ENCODE assay signal across 12 cellular contexts in the genomic region with DNA sequence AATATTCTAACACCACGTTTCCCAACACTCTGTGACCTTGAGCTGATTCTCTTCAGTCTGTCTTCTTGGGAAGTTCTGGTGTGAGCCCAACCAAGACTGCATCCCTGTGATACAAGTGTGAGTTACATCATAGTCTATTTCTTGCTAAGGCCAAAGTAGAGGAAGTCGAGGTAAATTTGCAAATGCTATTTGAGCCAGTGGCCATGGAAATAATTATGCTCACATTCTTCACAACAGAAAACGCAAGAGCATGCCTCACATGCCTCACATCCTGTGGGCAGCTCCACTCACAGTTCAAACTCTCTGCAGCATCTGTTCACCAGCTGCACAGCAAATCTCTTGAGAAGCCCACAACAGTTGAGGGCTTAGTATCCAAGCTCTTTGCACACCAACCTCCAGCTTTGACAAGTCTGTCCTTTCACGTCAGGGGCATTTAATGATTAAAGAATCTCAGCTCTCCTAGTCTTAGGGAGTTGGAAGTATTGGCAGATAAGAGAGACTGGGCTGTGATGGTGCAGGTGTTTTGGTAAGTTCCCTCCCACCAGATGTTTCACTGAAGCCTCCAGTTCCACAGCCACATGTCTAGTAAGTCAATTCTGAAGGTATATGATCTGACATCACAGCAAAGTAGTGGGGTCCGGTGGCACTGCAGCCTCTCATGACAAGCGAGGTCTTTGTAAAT.
DNase-seq lines count a peak whose midpoint lies in the region; ATAC-seq and TF ChIP-seq lines count a peak whose summit lies in the region.
"Had no signal": no experiment of that assay in that cellular context is flagged by ENCODE, and none has a peak within 500 bp of the region (broad histone marks: within the 10 kb centered on the region; RNA-seq: fewer than 3 reads in every experiment).

No MANE protein-coding gene starts in this region.

- peaks cover 16% of the 10 kb centered on the region for H3K27me3 Mint-ChIP-seq in activated T-cell treated with anti-CD3 and anti-CD28 coated beads, Interleukin-2, amount 50 U/mL, for 72 hours (ENCODE audit: low read depth)

- no peak for TF ChIP-seq POLR2A in sigmoid colon (IDR thresholded peaks at IDR 0.05)

- H2AFZ ChIP-seq in Loucy (ENCODE audit: low read length): peak overlapping the region; percentile 63; the same call in 1 of the 2 replicates
- H2AFZ ChIP-seq: neural progenitor cell had no signal

- peak; percentile 37 to 58 for ATAC-seq in activated T-cell treated with anti-CD3 and anti-CD28 coated beads, Interleukin-2, amount 50 U/mL, for 72 hours (replicated peaks in 1 of 2)
- no peak for ATAC-seq in GM18511 (IDR thresholded peaks at IDR 0.05; ENCODE audit: unreplicated experiment)

- WGBS in sigmoid colon, 2 donors: 60 to 64% methylated on average over 6 of the region's 6 CpGs

- H3K4me3 ChIP-seq in Loucy (ENCODE audit: low read length, poor library complexity, severe bottlenecking): no peak overlapping the region
- no peak overlapping the region for H3K4me3 ChIP-seq in fibroblast of pulmonary artery (replicated peaks; ENCODE audit: low read depth, low read length)
- no peak overlapping the region for H3K4me3 ChIP-seq in sigmoid colon
- H3K4me3 ChIP-seq: neural progenitor cell had no signal

- H3K27ac Mint-ChIP-seq in activated T-cell treated with anti-CD3 and anti-CD28 coated beads, Interleukin-2, amount 50 U/mL, for 72 hours: no peak overlapping the region
- H3K27ac Mint-ChIP-seq: activated CD4-positive, alpha-beta memory T cell treated with anti-CD3 and anti-CD28 coated beads, Interleukin-2, amount 10 ng/mL, durations not matched to agents 7 days and 5 days; neural progenitor cell had no signal

- no peaks in the 10 kb centered on the region for H3K4me1 Mint-ChIP-seq in activated T-cell treated with anti-CD3 and anti-CD28 coated beads, Interleukin-2, amount 50 U/mL, for 72 hours (ENCODE audit: low read depth)
- H3K4me1 Mint-ChIP-seq: activated CD4-positive, alpha-beta memory T cell treated with anti-CD3 and anti-CD28 coated beads, Interleukin-2, amount 10 ng/mL, durations not matched to agents 7 days and 5 days; neural progenitor cell had no signal

- H3F3A ChIP-seq in Loucy (ENCODE audit: low read depth): no peaks in the 10 kb centered on the region

- H3K36me3 Mint-ChIP-seq in activated T-cell treated with anti-CD3 and anti-CD28 coated beads, Interleukin-2, amount 50 U/mL, for 72 hours (ENCODE audit: insufficient read depth in 2 of 2): no peaks in the 10 kb centered on the region
- H3K36me3 Mint-ChIP-seq: neural progenitor cell had no signal

- no peak for DNase-seq in activated T-cell treated with anti-CD3 and anti-CD28 coated beads, Interleukin-2, amount 50 U/mL, for 72 hours
- no peak for DNase-seq in activated T-cell treated with anti-CD3 and anti-CD28 coated beads for 4 hours
- DNase-seq in fibroblast of pulmonary artery (ENCODE audit: low read depth): peak; percentile 69
- DNase-seq in stromal cell of bone marrow (ENCODE audit: low read depth): peak; percentile 53
- no peak for DNase-seq in A172 (ENCODE audit: low spot score)
- DNase-seq in sigmoid colon: no peak
- DNase-seq: activated CD4-positive, alpha-beta memory T cell treated with anti-CD3 and anti-CD28 coated beads, Interleukin-2, amount 10 ng/mL, durations not matched to agents 7 days and 5 days; hypothalamus; RPMI8226 had no signal

- H3K79me2 ChIP-seq in Loucy (ENCODE audit: insufficient read depth, low read length): no peaks in the 10 kb centered on the region

- H3K9me3 Mint-ChIP-seq in activated T-cell treated with anti-CD3 and anti-CD28 coated beads, Interleukin-2, amount 50 U/mL, for 72 hours: no peaks in the 10 kb centered on the region
- H3K9me3 Mint-ChIP-seq: activated CD4-positive, alpha-beta memory T cell treated with anti-CD3 and anti-CD28 coated beads, Interleukin-2, amount 10 ng/mL, durations not matched to agents 7 days and 5 days; neural progenitor cell had no signal

- no peaks in the 10 kb centered on the region for H3K27me3 ChIP-seq in Loucy (ENCODE audit: insufficient read depth, low read length, poor library complexity, severe bottlenecking)
- H3K27me3 ChIP-seq in sigmoid colon: no peaks in the 10 kb centered on the region
- H3K27me3 ChIP-seq: neural progenitor cell had no signal

- TF ChIP-seq CTCF in Loucy (conservative IDR thresholded peaks at IDR 0.05; ENCODE audit: low read length) (no peak), fibroblast of pulmonary artery (IDR thresholded peaks at IDR 0.05; ENCODE audit: low read length, missing control alignments) (no peak), sigmoid colon (IDR thresholded peaks at IDR 0.05) (no peak)

- no peaks in the 10 kb centered on the region for H4K20me1 ChIP-seq in Loucy (ENCODE audit: insufficient read depth, low read length, poor library complexity, severe bottlenecking)

- intact Hi-C loops in sigmoid colon (cut with DNase I): no loop called here

- H3K9me3 ChIP-seq in Loucy (ENCODE audit: insufficient read depth, low read depth, low read length) (no peaks in the 10 kb centered on the region), sigmoid colon (no peaks in the 10 kb centered on the region)

- H3K4me3 Mint-ChIP-seq in activated T-cell treated with anti-CD3 and anti-CD28 coated beads, Interleukin-2, amount 50 U/mL, for 72 hours: no peak overlapping the region
- H3K4me3 Mint-ChIP-seq: activated CD4-positive, alpha-beta memory T cell treated with anti-CD3 and anti-CD28 coated beads, Interleukin-2, amount 10 ng/mL, durations not matched to agents 7 days and 5 days; neural progenitor cell had no signal

- peaks cover 30% of the 10 kb centered on the region for H3K4me1 ChIP-seq in Loucy (ENCODE audit: insufficient read depth, low read length, poor library complexity, severe bottlenecking)
- H3K4me1 ChIP-seq in sigmoid colon: peaks cover 0 to 7% (median 4%) of the 10 kb centered on the region in 4 donors
- H3K4me1 ChIP-seq: neural progenitor cell had no signal

- H3K36me3 ChIP-seq in Loucy (ENCODE audit: insufficient read depth, low read length) (no peaks in the 10 kb centered on the region), sigmoid colon (no peaks in the 10 kb centered on the region)
- H3K36me3 ChIP-seq: neural progenitor cell had no signal

- H3K4me2 ChIP-seq in Loucy (ENCODE audit: low read depth, low read length, poor library complexity, severe bottlenecking): peak overlapping the region; percentile 13
- H3K4me2 ChIP-seq: neural progenitor cell had no signal

- no peak overlapping the region for H3K9ac ChIP-seq in Loucy (ENCODE audit: low read depth, low read length, poor library complexity, severe bottlenecking)
- H3K9ac ChIP-seq: neural progenitor cell had no signal

- H3K27ac ChIP-seq in sigmoid colon: no peak overlapping the region
- H3K27ac ChIP-seq: neural progenitor cell had no signal

- TF ChIP-seq EP300 in sigmoid colon (IDR thresholded peaks at IDR 0.05): no peak

- no peaks in the 10 kb centered on the region for H3K9me2 ChIP-seq in Loucy (replicated peaks; ENCODE audit: low read depth, low read length)

Comparison
In these comparisons a context has a peak if more than half of its experiments do, and no peak if none do; other contexts are left out.
1. DNase-seq: peak in fibroblast of pulmonary artery (single experiment) and stromal cell of bone marrow (single experiment); none in activated T-cell treated with anti-CD3 and anti-CD28 coated beads, Interleukin-2, amount 50 U/mL, for 72 hours (0 of 2), activated T-cell treated with anti-CD3 and anti-CD28 coated beads for 4 hours (single experiment), A172 (single experiment) and sigmoid colon (single experiment).